ENCODE assay signal across 9 cellular contexts in the genomic region with DNA sequence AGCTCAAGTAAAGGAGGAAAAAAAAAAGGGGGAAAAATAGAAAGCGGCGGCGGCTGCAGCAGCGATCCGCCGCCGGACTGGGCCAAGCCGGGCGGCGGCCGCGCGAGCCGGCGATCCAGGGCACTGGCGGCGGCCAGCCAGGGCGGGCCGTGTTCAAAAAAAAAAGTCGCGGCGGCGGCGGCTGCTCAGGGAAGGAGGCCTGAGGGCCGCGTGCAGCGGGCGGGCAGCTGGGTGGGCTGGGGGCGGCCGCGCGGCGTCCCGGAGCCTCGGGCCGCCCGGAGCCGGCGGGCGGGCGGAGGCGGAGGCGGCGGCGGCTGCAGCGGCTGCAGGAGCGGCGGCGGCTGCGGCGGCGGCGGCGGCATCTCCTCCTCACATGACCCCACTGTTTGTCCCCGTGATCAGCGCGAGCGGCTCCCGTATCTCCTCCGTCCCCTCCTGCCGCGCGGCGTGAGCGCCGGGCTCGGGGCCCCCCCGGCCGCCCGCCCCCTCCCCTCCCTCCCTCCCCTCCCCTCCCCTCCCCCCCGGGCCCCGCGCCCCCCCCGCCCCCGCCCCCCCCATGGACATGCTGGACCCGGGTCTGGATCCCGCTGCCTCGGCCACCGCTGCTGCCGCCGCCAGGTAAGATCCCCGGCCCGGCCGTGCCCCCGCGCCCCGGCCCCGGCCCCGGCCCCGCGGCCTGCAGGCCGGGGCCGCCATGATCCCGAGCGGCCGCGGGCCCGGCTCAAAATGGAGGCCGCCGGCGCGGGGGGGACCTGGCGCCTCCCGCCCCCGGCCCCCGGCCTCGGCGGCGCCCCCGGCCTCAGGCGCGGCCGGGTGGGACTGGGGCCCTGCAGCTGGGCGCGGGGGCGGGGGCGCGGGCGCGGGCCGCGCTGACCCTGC. TPM values are rescaled to one million over a fixed set of nuclear protein-coding genes. Genes with fewer than 3 reads are reported as not detected.
DNase-seq lines count a peak whose midpoint lies in the region; ATAC-seq, FAIRE-seq and TF ChIP-seq lines count a peak whose summit lies in the region.
"Had no signal": no experiment of that assay in that cellular context is flagged by ENCODE, and none has a peak within 500 bp of the region (broad histone marks: within the 10 kb centered on the region; RNA-seq: fewer than 3 reads in every experiment).

A gene with protein sequence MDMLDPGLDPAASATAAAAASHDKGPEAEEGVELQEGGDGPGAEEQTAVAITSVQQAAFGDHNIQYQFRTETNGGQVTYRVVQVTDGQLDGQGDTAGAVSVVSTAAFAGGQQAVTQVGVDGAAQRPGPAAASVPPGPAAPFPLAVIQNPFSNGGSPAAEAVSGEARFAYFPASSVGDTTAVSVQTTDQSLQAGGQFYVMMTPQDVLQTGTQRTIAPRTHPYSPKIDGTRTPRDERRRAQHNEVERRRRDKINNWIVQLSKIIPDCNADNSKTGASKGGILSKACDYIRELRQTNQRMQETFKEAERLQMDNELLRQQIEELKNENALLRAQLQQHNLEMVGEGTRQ (plus strand): TSS at position 417 of the 879 bp plus-strand sequence. CDS start 140 bp downstream, at position 557.

- H3K79me2 ChIP-seq in keratinocyte (ENCODE audit: control insufficient read depth, insufficient read depth, low read length): peaks cover 17% of the 10 kb centered on the region

- H3K4me3 ChIP-seq in choroid plexus epithelial cell (ENCODE audit: low read depth, low read length) (peak within 1 kb of the TSS; percentile 86), keratinocyte (ENCODE audit: control insufficient read depth in 2 of 3, extremely low read depth in 1 of 3, insufficient read depth in 2 of 3, low read depth in 1 of 3, low read length in 3 of 3) (peak within 1 kb of the TSS; percentile 63 to 84 (median 82))

- dilution Hi-C loops in keratinocyte (cut with MboI; ENCODE audit: extremely low pct_ligation_motif_present, low sequenced_read_pairs): no loop called here

- H4K20me1 ChIP-seq in keratinocyte (ENCODE audit: control insufficient read depth, extremely low read depth, insufficient read depth, low read length): no peaks in the 10 kb centered on the region

- H3K9ac ChIP-seq in keratinocyte (ENCODE audit: control insufficient read depth, extremely low read depth, insufficient read depth, low read length): peak within 1 kb of the TSS; percentile 89

- no peaks in the 10 kb centered on the region for H3K9me3 ChIP-seq in keratinocyte (ENCODE audit: control insufficient read depth, low read depth, low read length)

- no peaks in the 10 kb centered on the region for H3K9me1 ChIP-seq in keratinocyte (ENCODE audit: control insufficient read depth, extremely low read depth, insufficient read depth, low read length)

- peak within 1 kb of the TSS; percentile 87 for H3K4me2 ChIP-seq in keratinocyte (ENCODE audit: control insufficient read depth, extremely low read depth, insufficient read depth, low read depth, low read length)

- FAIRE-seq in keratinocyte (lab: Jason Lieb, UNC): no peak
- FAIRE-seq: A204.1 had no signal

- ATAC-seq in HG02970 (IDR thresholded peaks at IDR 0.05; ENCODE audit: low FRiP score, unreplicated experiment): peak; percentile 24

- no peak for TF ChIP-seq CTCF in choroid plexus epithelial cell (conservative IDR thresholded peaks at IDR 0.05; ENCODE audit: low read depth, low read length)
- TF ChIP-seq CTCF in keratinocyte (optimal IDR thresholded peaks at IDR 0.05 in 1 of 3, IDR thresholded peaks at IDR 0.05 in 1 of 3, conservative IDR thresholded peaks at IDR 0.05 in 1 of 3; ENCODE audit: extremely low read depth in 1 of 3, insufficient read depth in 2 of 3, low read length in 3 of 3): no peak

- H3K4me1 ChIP-seq in keratinocyte (ENCODE audit: control insufficient read depth, extremely low read depth, insufficient read depth, low read length): peaks cover 17% of the 10 kb centered on the region

- peak within 1 kb of the TSS; percentile 49 for H2AFZ ChIP-seq in keratinocyte (ENCODE audit: control insufficient read depth, low read length)

- peaks cover 26 to 40% of the 10 kb centered on the region in 2 experiments for H3K36me3 ChIP-seq in keratinocyte (ENCODE audit: control insufficient read depth in 2 of 2, extremely low read depth in 1 of 2, insufficient read depth in 2 of 2, low read length in 2 of 2)

- peak; percentile 70 to 80 (median 76) for DNase-seq in NCI-H1417 (lab: John Stamatoyannopoulos, UW)
- no peak for DNase-seq in NCI-H1417 treated with DMSO at 0.1 percent for 48 hours (lab: John Stamatoyannopoulos, UW)
- DNase-seq in NCI-H2171 (lab: John Stamatoyannopoulos, UW): peak; percentile 75
- DNase-seq in activated CD4-positive, CD25-positive, alpha-beta regulatory T cell treated with anti-CD3 and anti-CD28 coated beads, Interleukin-2, amount 50 U/mL, for 72 hours: peak; percentile 72
- DNase-seq in choroid plexus epithelial cell (ENCODE audit: low read depth): peak; percentile 83
- DNase-seq in keratinocyte (ENCODE audit: low read depth, low spot score): no peak
- peak; percentile 45 to 63 (median 47) for DNase-seq in stimulated activated CD4-positive, alpha-beta T cell treated with anti-CD3 and anti-CD28 coated beads, Interleukin-12 subunit alpha, Interleukin-12 subunit beta, amount 100 ng/mL, for 48 hours (ENCODE audit: low read depth in 2 of 3, low spot score in 1 of 3)

- H3K27ac ChIP-seq in keratinocyte (ENCODE audit: control insufficient read depth, insufficient read depth, low read length): peak within 1 kb of the TSS; percentile 81

- no peaks in the 10 kb centered on the region for H3K27me3 ChIP-seq in keratinocyte (ENCODE audit: control insufficient read depth, extremely low read depth, insufficient read depth, low read length)

RNA-seq across cellular contexts. Expression of the gene that starts here (rescaled TPM):
- 51.2 to 82.7 TPM (median 53.8 TPM) in 3 replicates for polyA plus RNA-seq in keratinocyte
- 180 TPM for polyA plus RNA-seq in keratinocyte (2011; ENCODE audit: low read depth)
- 39.2 and 60.1 TPM in 2 replicates for polyA plus RNA-seq in keratinocyte (2011; cell fraction: cytosol; rRNA removed)
- 45.2 and 51.1 TPM in 2 replicates for polyA plus RNA-seq in keratinocyte (2011; cell fraction: nucleus; rRNA removed)
- polyA plus RNA-seq in keratinocyte (2012; ENCODE audit: low replicate concordance): 61.8 and 75.2 TPM in 2 replicates
- 45.2 to 103 TPM (median 50.4 TPM) in 3 replicates for polyA minus RNA-seq in keratinocyte
- polyA minus RNA-seq in keratinocyte (2011; cell fraction: cytosol; rRNA and poly(A)+ RNA removed): 76.9 TPM
- polyA minus RNA-seq in keratinocyte (2011; cell fraction: nucleus; rRNA and poly(A)+ RNA removed): 20.8 and 22.3 TPM in 2 replicates

Comparison
In these comparisons a context has a peak if more than half of its experiments do, and no peak if none do; other contexts are left out.
1. DNase-seq: peak in NCI-H1417 (3 of 3), NCI-H2171 (single experiment), activated CD4-positive, CD25-positive, alpha-beta regulatory T cell treated with anti-CD3 and anti-CD28 coated beads, Interleukin-2, amount 50 U/mL, for 72 hours (single experiment), choroid plexus epithelial cell (single experiment) and stimulated activated CD4-positive, alpha-beta T cell treated with anti-CD3 and anti-CD28 coated beads, Interleukin-12 subunit alpha, Interleukin-12 subunit beta, amount 100 ng/mL, for 48 hours (3 of 3); none in NCI-H1417 treated with DMSO at 0.1 percent for 48 hours (single experiment) and keratinocyte (single experiment).